ENCODE assay signal across 8 cellular contexts in the genomic region with DNA sequence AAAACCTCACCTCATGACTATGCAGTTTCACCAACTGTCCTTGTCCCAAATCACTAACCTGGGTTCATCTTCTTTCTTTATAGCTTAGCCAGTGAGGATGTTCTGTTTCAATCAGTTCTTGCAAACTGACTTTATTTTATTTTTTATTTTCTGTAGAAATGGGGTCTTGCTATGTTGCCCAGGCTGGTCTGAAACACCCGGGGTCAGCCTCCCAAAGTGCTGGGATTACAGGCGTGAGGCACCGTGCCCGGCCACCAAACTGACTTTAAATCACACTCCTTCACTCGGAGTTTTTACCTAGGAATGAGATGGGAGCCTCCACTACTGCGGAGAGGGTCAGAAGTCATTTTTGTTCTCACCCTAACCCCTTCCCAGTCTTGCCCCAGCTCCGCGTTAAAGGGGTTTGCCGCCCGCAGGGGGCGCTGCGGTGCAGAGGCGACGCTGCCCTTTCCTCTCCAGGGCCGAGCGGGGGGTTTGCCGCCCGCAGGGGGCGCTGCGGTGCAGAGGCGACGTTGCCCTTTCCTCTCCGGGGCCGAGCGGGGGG. TPM values are rescaled to one million over a fixed set of nuclear protein-coding genes. Genes with fewer than 3 reads are reported as not detected.
DNase-seq lines count a peak whose midpoint lies in the region; ATAC-seq and TF ChIP-seq lines count a peak whose summit lies in the region.

No MANE protein-coding gene starts in this region.

- no peak overlapping the region for H3K27ac Mint-ChIP-seq in T-helper 2 cell treated with Interferon-gamma antibody and Interleukin-4, amounts not matched to agents 5 μg/mL and 100 μg/mL, for 36 hours
- no peak overlapping the region for H3K27ac Mint-ChIP-seq in activated naive CD8-positive, alpha-beta T cell treated with anti-CD3 and anti-CD28 coated beads, Interleukin-2, amount 50 U/mL, for 24 hours

- H2AFZ ChIP-seq in PC-3 (ENCODE audit: low read length), result no peak overlapping the region

- H3K27ac ChIP-seq in PC-3 (ENCODE audit: low read length), result no peak overlapping the region

- BruUV-seq in PC-3 (replicated peaks; lab: Mats Ljungman, UMichigan), result no TSS peak

- POLR2A ChIA-PET in PC-3 (lab: Charles Lee; ENCODE audit: unreplicated experiment), result no interaction called here

- intact Hi-C loops in PC-3 (cut with micrococcal nuclease), result no loop called here

- H3K27me3 Mint-ChIP-seq in T-helper 2 cell treated with Interferon-gamma antibody and Interleukin-4, amounts not matched to agents 5 μg/mL and 100 μg/mL, for 36 hours (ENCODE audit: low read depth), result peaks cover 33% of the 10 kb centered on the region
- peaks cover 11% of the 10 kb centered on the region for H3K27me3 Mint-ChIP-seq in activated naive CD8-positive, alpha-beta T cell treated with anti-CD3 and anti-CD28 coated beads, Interleukin-2, amount 50 U/mL, for 24 hours

- no peaks in the 10 kb centered on the region for H3K9me3 Mint-ChIP-seq in T-helper 2 cell treated with Interferon-gamma antibody and Interleukin-4, amounts not matched to agents 5 μg/mL and 100 μg/mL, for 36 hours
- no peaks in the 10 kb centered on the region for H3K9me3 Mint-ChIP-seq in activated naive CD8-positive, alpha-beta T cell treated with anti-CD3 and anti-CD28 coated beads, Interleukin-2, amount 50 U/mL, for 24 hours

- CTCF ChIA-PET in PC-3 (lab: Charles Lee), result no interaction called here

- H3K27me3 ChIP-seq in PC-3 (ENCODE audit: low read length), result no peaks in the 10 kb centered on the region

- H3K79me2 ChIP-seq in PC-3 (ENCODE audit: low read length), result no peaks in the 10 kb centered on the region

- no peaks in the 10 kb centered on the region for H3K9me2 ChIP-seq in PC-3 (replicated peaks; ENCODE audit: low read length)

- no peaks in the 10 kb centered on the region for H3K36me3 ChIP-seq in PC-3 (ENCODE audit: low read depth, low read length)

- no peaks in the 10 kb centered on the region for H3F3A ChIP-seq in PC-3 (ENCODE audit: low read length, unreplicated experiment)

- no peak overlapping the region for H3K4me2 ChIP-seq in PC-3 (ENCODE audit: low read length)

- H3K4me3 ChIP-seq in PC-3 (ENCODE audit: low read length), result no peak overlapping the region

- H3K4me1 ChIP-seq in PC-3 (ENCODE audit: insufficient read depth, low read length), result peaks cover 5% of the 10 kb centered on the region; the same call in 1 of the 2 replicates

- H3K9ac ChIP-seq in PC-3 (ENCODE audit: low read length), result no peak overlapping the region

- DNase-seq in T-helper 2 cell treated with Interferon-gamma antibody and Interleukin-4, amounts not matched to agents 5 μg/mL and 100 μg/mL, for 36 hours (ENCODE audit: low spot score), result peak; percentile 73
- DNase-seq in activated naive CD8-positive, alpha-beta T cell treated with anti-CD3 and anti-CD28 coated beads, Interleukin-2, amount 50 U/mL, for 24 hours, result peak; percentile 82
- peak; percentile 53 for DNase-seq in stimulated activated CD4-positive, alpha-beta T cell treated with anti-CD3 and anti-CD28 coated beads, Interleukin-4, amount 100 ng/mL, for 1 hour
- DNase-seq in PC-3, result no peak
- no peak for DNase-seq in OCI-M2 (lab: John Stamatoyannopoulos, UW; ENCODE audit: unreplicated experiment)
- no peak for DNase-seq in NCI-H345 (lab: John Stamatoyannopoulos, UW)

- H3K36me3 Mint-ChIP-seq in T-helper 2 cell treated with Interferon-gamma antibody and Interleukin-4, amounts not matched to agents 5 μg/mL and 100 μg/mL, for 36 hours (ENCODE audit: low read depth), result no peaks in the 10 kb centered on the region
- no peaks in the 10 kb centered on the region for H3K36me3 Mint-ChIP-seq in activated naive CD8-positive, alpha-beta T cell treated with anti-CD3 and anti-CD28 coated beads, Interleukin-2, amount 50 U/mL, for 24 hours (ENCODE audit: low read depth)

- H3K9me3 ChIP-seq in PC-3 (ENCODE audit: low read length), result no peaks in the 10 kb centered on the region

- no peaks in the 10 kb centered on the region for H4K20me1 ChIP-seq in PC-3 (ENCODE audit: low read length)

- peaks cover 2% of the 10 kb centered on the region for H3K4me1 Mint-ChIP-seq in T-helper 2 cell treated with Interferon-gamma antibody and Interleukin-4, amounts not matched to agents 5 μg/mL and 100 μg/mL, for 36 hours (ENCODE audit: low read depth)
- H3K4me1 Mint-ChIP-seq in activated naive CD8-positive, alpha-beta T cell treated with anti-CD3 and anti-CD28 coated beads, Interleukin-2, amount 50 U/mL, for 24 hours, result peaks cover 5% of the 10 kb centered on the region

- H3K4me3 Mint-ChIP-seq in T-helper 2 cell treated with Interferon-gamma antibody and Interleukin-4, amounts not matched to agents 5 μg/mL and 100 μg/mL, for 36 hours, result no peak overlapping the region
- no peak overlapping the region for H3K4me3 Mint-ChIP-seq in activated naive CD8-positive, alpha-beta T cell treated with anti-CD3 and anti-CD28 coated beads, Interleukin-2, amount 50 U/mL, for 24 hours

- ATAC-seq in activated naive CD8-positive, alpha-beta T cell treated with anti-CD3 and anti-CD28 coated beads, Interleukin-2, amount 50 U/mL, for 24 hours, result peak; percentile 50
- ATAC-seq in PC-3, result no peak
- no peak for ATAC-seq in HG03108 (IDR thresholded peaks at IDR 0.05; ENCODE audit: unreplicated experiment)

- TF ChIP-seq CTCF in GM12874 (IDR thresholded peaks at IDR 0.05; ENCODE audit: insufficient read depth, low read depth, low read length) (peak; percentile 70; the same call in 1 of the 2 replicates), PC-3 (conservative IDR thresholded peaks at IDR 0.05; ENCODE audit: low read depth, low read length) (no peak)

RNA-seq across cellular contexts. Expression of a gene that starts 7.0 kb away (rescaled TPM):
- total RNA-seq in PC-3 (2014; rRNA removed), result 3.7 and 5.0 TPM in 2 replicates

RNA-seq across cellular contexts. Expression of a gene that starts 51.3 kb away (rescaled TPM):
- 8.3 and 10.5 TPM in 2 replicates for total RNA-seq in PC-3 (2014; rRNA removed)

Comparison
In these comparisons a context has a peak if more than half of its experiments do, and no peak if none do; other contexts are left out.
1. DNase-seq: peak in T-helper 2 cell treated with Interferon-gamma antibody and Interleukin-4, amounts not matched to agents 5 μg/mL and 100 μg/mL, for 36 hours (single experiment), activated naive CD8-positive, alpha-beta T cell treated with anti-CD3 and anti-CD28 coated beads, Interleukin-2, amount 50 U/mL, for 24 hours (single experiment) and stimulated activated CD4-positive, alpha-beta T cell treated with anti-CD3 and anti-CD28 coated beads, Interleukin-4, amount 100 ng/mL, for 1 hour (single experiment); none in PC-3 (single experiment), OCI-M2 (single experiment) and NCI-H345 (single experiment).